In genomic region chr4:169139013-169139412, GRCh38 we compare ENCODE assay signal across 6 cellular contexts.
"Had no signal": no experiment of that assay in that cellular context is flagged by ENCODE, and none has a peak within 500 bp of the region (broad histone marks: within the 10 kb centered on the region; RNA-seq: fewer than 3 reads in every experiment).

No MANE protein-coding gene starts in this region.

- H3K4me3 ChIP-seq: GM23248, K562 had no signal

- DNase-seq: GM23248, GOT3, H7, HCEC 1CT, IMR-90 had no signal

- H3K27ac ChIP-seq: GM23248 had no signal

- ATAC-seq: K562 had no signal
